Comparison of ENCODE assay signal across 11 cellular contexts in genomic region chr6:153167026-153167891, GRCh38. TPM values are rescaled to one million over a fixed set of nuclear protein-coding genes. Genes with fewer than 3 reads are reported as not detected.
A peak's percentile ranks its signal among the peaks of the same experiment; 100 is the strongest.
DNase-seq lines count a peak whose midpoint lies in the region; ATAC-seq, FAIRE-seq and TF ChIP-seq lines count a peak whose summit lies in the region.
"Had no signal": no experiment of that assay in that cellular context is flagged by ENCODE, and none has a peak within 500 bp of the region (broad histone marks: within the 10 kb centered on the region; RNA-seq: fewer than 3 reads in every experiment).

No MANE protein-coding gene starts in this region.

- no peaks in the 10 kb centered on the region for H3K9me3 ChIP-seq in CD8-positive, alpha-beta memory T cell (ENCODE audit: low read length)

- H3K27ac ChIP-seq in brain microvascular endothelial cell = peak overlapping the region; percentile 95
- H3K27ac ChIP-seq in CD8-positive, alpha-beta memory T cell (ENCODE audit: low read depth, low read length) = no peak overlapping the region

- TF ChIP-seq CTCF in brain microvascular endothelial cell (IDR thresholded peaks at IDR 0.05; ENCODE audit: low read depth, low read length, missing control alignments) (no peak), kidney epithelial cell (IDR thresholded peaks at IDR 0.05; ENCODE audit: insufficient read depth, low read length, poor library complexity, severe bottlenecking) (no peak), GM10266 (IDR thresholded peaks at IDR 0.05; ENCODE audit: control insufficient read depth, insufficient read depth, low read depth, missing control alignments) (no peak)

- POLR2A ChIA-PET in CD8-positive, alpha-beta memory T cell (lab: Charles Lee) = no interaction called here

- no peak overlapping the region for H3K4me3 Mint-ChIP-seq in CD8-positive, alpha-beta memory T cell
- H3K4me3 Mint-ChIP-seq: activated naive CD8-positive, alpha-beta T cell; CD4-positive, CD25-positive, alpha-beta regulatory T cell; natural killer cell treated with Interleukin-12 subunit alpha and Interleukin-12 subunit beta and Interleukin-15 and Interleukin-18, amount 100 ng/mL, for 72 hours had no signal

- H3K27me3 Mint-ChIP-seq in CD8-positive, alpha-beta memory T cell = peaks cover 0 to 13% of the 10 kb centered on the region in 2 donors
- H3K27me3 Mint-ChIP-seq: CD4-positive, CD25-positive, alpha-beta regulatory T cell had no signal

- DNase-seq in AG08396 (ENCODE audit: low spot score) = peak; percentile 44
- peak; percentile 7 for DNase-seq in HTR-8/SVneo (ENCODE audit: insufficient read length, low spot score)
- DNase-seq in brain microvascular endothelial cell = peak; percentile 84
- DNase-seq in kidney epithelial cell (ENCODE audit: low read depth) = peak; percentile 72
- no peak for DNase-seq in GM10266 (ENCODE audit: extremely low spot score)
- DNase-seq in CD8-positive, alpha-beta memory T cell = no peak
- DNase-seq: CD4-positive, CD25-positive, alpha-beta regulatory T cell had no signal

- H3K36me3 Mint-ChIP-seq in CD8-positive, alpha-beta memory T cell = no peaks in the 10 kb centered on the region
- H3K36me3 Mint-ChIP-seq: activated naive CD8-positive, alpha-beta T cell; CD4-positive, CD25-positive, alpha-beta regulatory T cell; natural killer cell treated with Interleukin-12 subunit alpha and Interleukin-12 subunit beta and Interleukin-15 and Interleukin-18, amount 100 ng/mL, for 72 hours had no signal

- FAIRE-seq in HTR-8/SVneo (lab: Jason Lieb, UNC) = peak; percentile 13

- no peaks in the 10 kb centered on the region for H3K27me3 ChIP-seq in brain microvascular endothelial cell (replicated peaks)
- H3K27me3 ChIP-seq in kidney epithelial cell (ENCODE audit: control insufficient read depth, insufficient read depth, low read length) = no peaks in the 10 kb centered on the region
- no peaks in the 10 kb centered on the region for H3K27me3 ChIP-seq in CD8-positive, alpha-beta memory T cell (ENCODE audit: insufficient read depth, low read length, poor library complexity, severe bottlenecking)

- no peaks in the 10 kb centered on the region for H3K4me1 Mint-ChIP-seq in CD8-positive, alpha-beta memory T cell
- H3K4me1 Mint-ChIP-seq: CD4-positive, CD25-positive, alpha-beta regulatory T cell had no signal

- CTCF ChIA-PET in CD8-positive, alpha-beta memory T cell (lab: Charles Lee) = no interaction called here

- H3K27ac Mint-ChIP-seq in CD8-positive, alpha-beta memory T cell = no peak overlapping the region
- H3K27ac Mint-ChIP-seq: activated naive CD8-positive, alpha-beta T cell; CD4-positive, CD25-positive, alpha-beta regulatory T cell; natural killer cell treated with Interleukin-12 subunit alpha and Interleukin-12 subunit beta and Interleukin-15 and Interleukin-18, amount 100 ng/mL, for 72 hours had no signal

- in situ Hi-C loops in brain microvascular endothelial cell (cut with HindIII; ENCODE audit: low pct_ligation_motif_present, low sequenced_read_pairs) = no loop called here

- no peaks in the 10 kb centered on the region for H3K4me1 ChIP-seq in CD8-positive, alpha-beta memory T cell (ENCODE audit: insufficient read depth, low read length)

- H3K36me3 ChIP-seq in brain microvascular endothelial cell (replicated peaks) (no peaks in the 10 kb centered on the region), kidney epithelial cell (ENCODE audit: control insufficient read depth, insufficient read depth, low read length) (no peaks in the 10 kb centered on the region)
- H3K36me3 ChIP-seq in CD8-positive, alpha-beta memory T cell (ENCODE audit: insufficient read depth, low read length) = no peaks in the 10 kb centered on the region

- H3K9me3 Mint-ChIP-seq in CD8-positive, alpha-beta memory T cell = no peaks in the 10 kb centered on the region
- H3K9me3 Mint-ChIP-seq: natural killer cell treated with Interleukin-12 subunit alpha and Interleukin-12 subunit beta and Interleukin-15 and Interleukin-18, amount 100 ng/mL, for 72 hours had no signal

- H3K4me3 ChIP-seq in brain microvascular endothelial cell (ENCODE audit: low read depth, low read length) = no peak overlapping the region
- no peak overlapping the region for H3K4me3 ChIP-seq in kidney epithelial cell (ENCODE audit: low read depth, low read length)
- no peak overlapping the region for H3K4me3 ChIP-seq in CD8-positive, alpha-beta memory T cell (ENCODE audit: low read length)

- ATAC-seq in GM18873 (IDR thresholded peaks at IDR 0.05; ENCODE audit: low FRiP score, unreplicated experiment) = no peak
- no peak for ATAC-seq in GM21786 (IDR thresholded peaks at IDR 0.05; ENCODE audit: unreplicated experiment)
- ATAC-seq: natural killer cell treated with Interleukin-12 subunit alpha and Interleukin-12 subunit beta and Interleukin-15 and Interleukin-18, amount 100 ng/mL, for 72 hours had no signal

RNA-seq across cellular contexts. Expression of gene RGS17, which starts 36.2 kb away (rescaled TPM):
- 11.2 and 14.1 TPM in 2 replicates for total RNA-seq in kidney epithelial cell
- total RNA-seq in CD8-positive, alpha-beta memory T cell = under 1 TPM in 1 of 2 experiments, not detected in 1; 0.02 TPM
- 0.49 TPM for polyA plus RNA-seq in CD8-positive, alpha-beta memory T cell
- total RNA-seq: CD4-positive, CD25-positive, alpha-beta regulatory T cell had no signal

Comparison
In these comparisons a context has a peak if more than half of its experiments do, and no peak if none do; other contexts are left out.
1. DNase-seq: peak in AG08396 (single experiment), HTR-8/SVneo (single experiment), brain microvascular endothelial cell (single experiment) and kidney epithelial cell (single experiment); none in GM10266 (single experiment) and CD8-positive, alpha-beta memory T cell (0 of 5).
2. RNA of gene RGS17, which starts 36.2 kb away (total RNA-seq): 11.2 to 14.1 TPM in kidney epithelial cell; 0.02 TPM in CD8-positive, alpha-beta memory T cell; every median in the first group is over 10 times any median in the second.